In genomic region chr2:24477229-24477628, GRCh38 we compare ENCODE assay signal across 16 cellular contexts.
"Had no signal": no experiment of that assay in that cellular context is flagged by ENCODE, and none has a peak within 500 bp of the region (broad histone marks: within the 10 kb centered on the region; RNA-seq: fewer than 3 reads in every experiment).

No MANE protein-coding gene starts in this region.

- ATAC-seq: activated CD8-positive, alpha-beta T cell treated with anti-CD3 and anti-CD28 coated beads for 36 hours; activated T-cell treated with anti-CD3 and anti-CD28 coated beads, Interleukin-2, amount 50 U/mL, for 72 hours; lower lobe of right lung; natural killer cell treated with Interleukin-12 subunit alpha and Interleukin-12 subunit beta and Interleukin-15 and Interleukin-18, amount 100 ng/mL, for 72 hours; stimulated activated memory B cell treated with anti-CD40 and anti-IgM and Interleukin-4, amounts not matched to agents 10 μg/mL and 1 μg/mL and 100 μg/mL, for 72 hours had no signal

- H3K36me3 ChIP-seq: lower lobe of right lung, right atrium auricular region, transverse colon had no signal

- DNase-seq: activated CD4-positive, alpha-beta T cell treated with anti-CD3 and anti-CD28 coated beads for 4 hours; activated CD8-positive, alpha-beta memory T cell treated with anti-CD3 and anti-CD28 coated beads, Interleukin-2, amount 50 U/mL, for 4 hours; activated CD8-positive, alpha-beta T cell treated with anti-CD3 and anti-CD28 coated beads for 36 hours; activated naive CD8-positive, alpha-beta T cell treated with anti-CD3 and anti-CD28 coated beads, Interleukin-2, amount 10 ng/mL, durations not matched to agents 7 days and 5 days; activated T-cell treated with anti-CD3 and anti-CD28 coated beads, Interleukin-2, amount 50 U/mL, for 72 hours; anterior cingulate cortex; cerebellar nuclear complex; hypothalamus; lower lobe of right lung; nucleus accumbens; stimulated activated CD4-positive, alpha-beta T cell treated with anti-CD3 and anti-CD28 coated beads, Interleukin-1b, Interleukin-23, amount 100 ng/mL, for 48 hours; transverse colon had no signal

- H3K27ac ChIP-seq: lower lobe of right lung, right atrium auricular region, transverse colon, VCaP had no signal

- H3K9me3 ChIP-seq: lower lobe of right lung, right atrium auricular region, transverse colon had no signal

- H3K27me3 ChIP-seq: right atrium auricular region, transverse colon had no signal

- H3K4me3 ChIP-seq: lower lobe of right lung, right atrium auricular region, transverse colon had no signal

- H3K4me1 ChIP-seq: right atrium auricular region had no signal
